Comparison of ENCODE assay signal across 9 cellular contexts in the genomic region with DNA sequence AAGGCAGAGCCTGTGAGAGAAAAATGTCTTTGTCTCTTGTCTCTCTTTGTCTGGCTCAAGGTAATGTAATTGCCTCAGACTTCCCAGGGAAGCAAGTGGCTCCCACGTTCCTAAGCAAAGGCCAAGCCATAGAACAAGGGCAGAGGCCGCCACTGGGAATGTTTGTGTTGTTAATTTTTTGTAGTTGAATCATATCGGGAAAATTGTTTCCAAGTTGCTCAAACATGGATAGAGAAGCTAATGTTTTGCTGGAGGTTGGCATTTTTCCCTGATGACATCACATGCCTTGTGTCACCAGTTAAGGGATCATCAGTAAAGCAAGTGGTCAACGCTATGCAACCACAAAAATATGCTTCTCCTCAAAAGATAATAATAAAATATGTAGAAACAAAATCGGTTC.
A peak's percentile ranks its signal among the peaks of the same experiment; 100 is the strongest.
DNase-seq lines count a peak whose midpoint lies in the region; ATAC-seq and TF ChIP-seq lines count a peak whose summit lies in the region.
"Had no signal": no experiment of that assay in that cellular context is flagged by ENCODE, and none has a peak within 500 bp of the region (broad histone marks: within the 10 kb centered on the region; RNA-seq: fewer than 3 reads in every experiment).

No MANE protein-coding gene starts in this region.

- H3K9ac ChIP-seq in skeletal muscle tissue (ENCODE audit: low read depth in 1 of 3, low read length in 3 of 3), result no peak overlapping the region

- peak; percentile 71 for DNase-seq in HCEC 1CT
- DNase-seq in astrocyte of the hippocampus (ENCODE audit: low read depth, low spot score), result peak; percentile 57
- peak; percentile 37 for DNase-seq in left ventricle myocardium inferior
- DNase-seq in activated CD8-positive, alpha-beta memory T cell treated with anti-CD3 and anti-CD28 coated beads, Interleukin-2, amount 50 U/mL, for 48 hours, result no peak
- no peak for DNase-seq in activated CD4-positive, CD25-positive, alpha-beta regulatory T cell (lab: John Stamatoyannopoulos, UW)
- DNase-seq: KBM-7 had no signal

- ATAC-seq in HG03196 (IDR thresholded peaks at IDR 0.05; ENCODE audit: unreplicated experiment) (no peak), HG03520 (IDR thresholded peaks at IDR 0.05; ENCODE audit: unreplicated experiment) (no peak)

- no peaks in the 10 kb centered on the region for H3K9me3 ChIP-seq in left ventricle myocardium inferior (replicated peaks)
- no peaks in the 10 kb centered on the region for H3K9me3 ChIP-seq in skeletal muscle tissue (ENCODE audit: control insufficient read depth in 3 of 3, low read length in 3 of 3)

- H3K4me1 ChIP-seq in left ventricle myocardium inferior (peaks cover 46% of the 10 kb centered on the region), skeletal muscle tissue (ENCODE audit: control insufficient read depth in 3 of 3, insufficient read depth in 3 of 3, low read length in 3 of 3) (peaks cover 0 to 6% (median 3%) of the 10 kb centered on the region in 3 donors)

- TF ChIP-seq CTCF in left ventricle myocardium inferior (IDR thresholded peaks at IDR 0.05; ENCODE audit: borderline replicate concordance), result no peak

- H3K36me3 ChIP-seq in left ventricle myocardium inferior (no peaks in the 10 kb centered on the region), skeletal muscle tissue (ENCODE audit: control insufficient read depth in 3 of 3, insufficient read depth in 3 of 3, low read length in 3 of 3) (no peaks in the 10 kb centered on the region)

- intact Hi-C loops in left ventricle myocardium inferior (cut with micrococcal nuclease), result no loop called here

- H3K4me3 ChIP-seq in left ventricle myocardium inferior (no peak overlapping the region), skeletal muscle tissue (ENCODE audit: low read length in 3 of 3) (no peak overlapping the region)

- H3K27ac ChIP-seq in left ventricle myocardium inferior (replicated peaks) (peak overlapping the region; percentile 73), skeletal muscle tissue (ENCODE audit: low read depth, low read length) (peak overlapping the region; percentile 36)

- peaks cover 7% of the 10 kb centered on the region for H3K27me3 ChIP-seq in left ventricle myocardium inferior (ENCODE audit: low read depth)
- H3K27me3 ChIP-seq in skeletal muscle tissue (ENCODE audit: control insufficient read depth in 3 of 3, insufficient read depth in 3 of 3, low read length in 3 of 3), result peaks cover 0 to 2% (median 0%) of the 10 kb centered on the region in 3 donors

Comparison
In these comparisons a context has a peak if more than half of its experiments do, and no peak if none do; other contexts are left out.
1. DNase-seq: peak in HCEC 1CT (single experiment), astrocyte of the hippocampus (single experiment) and left ventricle myocardium inferior (single experiment); none in activated CD8-positive, alpha-beta memory T cell treated with anti-CD3 and anti-CD28 coated beads, Interleukin-2, amount 50 U/mL, for 48 hours (single experiment) and activated CD4-positive, CD25-positive, alpha-beta regulatory T cell (0 of 4).